35 cellular contexts compared by ENCODE assay signal in genomic region chr6:32570363-32570905, GRCh38. TPM values are rescaled to one million over a fixed set of nuclear protein-coding genes. Genes with fewer than 3 reads are reported as not detected.
"Had no signal": no experiment of that assay in that cellular context is flagged by ENCODE, and none has a peak within 500 bp of the region (broad histone marks: within the 10 kb centered on the region; RNA-seq: fewer than 3 reads in every experiment).

No MANE protein-coding gene starts in this region.

- H3K27me3 ChIP-seq: ascending aorta, breast epithelium, cardiac muscle cell, colonic mucosa, esophagus squamous epithelium had no signal

- H3K36me3 Mint-ChIP-seq: activated CD4-positive, alpha-beta memory T cell treated with anti-CD3 and anti-CD28 coated beads for 36 hours; activated naive CD4-positive, alpha-beta T cell treated with anti-CD3 and anti-CD28 coated beads, Interleukin-2, amount 10 ng/mL, durations not matched to agents 7 days and 5 days; activated naive CD4-positive, alpha-beta T cell treated with anti-CD3 and anti-CD28 coated beads, Interleukin-2, amount 50 U/mL, for 72 hours; activated naive CD8-positive, alpha-beta T cell treated with anti-CD3 and anti-CD28 coated beads, Interleukin-2, amount 10 ng/mL, durations not matched to agents 7 days and 5 days; brain had no signal

- DNase-seq: activated CD4-positive, alpha-beta memory T cell treated with anti-CD3 and anti-CD28 coated beads for 36 hours; activated CD4-positive, alpha-beta T cell treated with anti-CD3 and anti-CD28 coated beads for 36 hours; activated CD4-positive, alpha-beta T cell treated with anti-CD3 and anti-CD28 coated beads, Interleukin-2, amount 10 ng/mL, durations not matched to agents 24 days and 14 days; activated CD4-positive, CD25-positive, alpha-beta regulatory T cell; activated CD4-positive, CD25-positive, alpha-beta regulatory T cell treated with anti-CD3 and anti-CD28 coated beads, Interleukin-2, amount 50 U/mL, for 72 hours; activated CD8-positive, alpha-beta memory T cell treated with anti-CD3 and anti-CD28 coated beads for 24 hours; activated CD8-positive, alpha-beta memory T cell treated with anti-CD3 and anti-CD28 coated beads, Interleukin-2, amount 50 U/mL, for 4 hours; activated gamma-delta T cell; activated naive CD4-positive, alpha-beta T cell; activated naive CD4-positive, alpha-beta T cell treated with anti-CD3 and anti-CD28 coated beads, Interleukin-2, amount 10 ng/mL, durations not matched to agents 7 days and 5 days; activated naive CD8-positive, alpha-beta T cell treated with anti-CD3 and anti-CD28 coated beads, Interleukin-2, amount 10 ng/mL, durations not matched to agents 7 days and 5 days; activated T-cell treated with anti-CD3 and anti-CD28 coated beads, Interleukin-2, amount 50 U/mL, for 1 hour; activated T-cell treated with anti-CD3 and anti-CD28 coated beads, Interleukin-2, amount 50 U/mL, for 48 hours; central memory CD4-positive, alpha-beta T cell; cerebellar nuclear complex; colonic mucosa; effector CD4-positive, alpha-beta T cell; effector memory CD8-positive, alpha-beta T cell; esophagus squamous epithelium; head of caudate nucleus; T-helper 1 cell; T-helper 17 cell; T1000; WERI-Rb-1 had no signal

- H3K27ac ChIP-seq: ascending aorta, breast epithelium, cardiac muscle cell, colonic mucosa, epithelial cell of prostate, esophagus squamous epithelium, WERI-Rb-1 had no signal

- H3K9me3 Mint-ChIP-seq: activated CD4-positive, alpha-beta memory T cell treated with anti-CD3 and anti-CD28 coated beads for 36 hours; activated CD4-positive, alpha-beta T cell treated with anti-CD3 and anti-CD28 coated beads, Interleukin-2, amount 10 ng/mL, durations not matched to agents 24 days and 14 days; activated naive CD4-positive, alpha-beta T cell treated with anti-CD3 and anti-CD28 coated beads, Interleukin-2, amount 10 ng/mL, durations not matched to agents 7 days and 5 days; activated naive CD4-positive, alpha-beta T cell treated with anti-CD3 and anti-CD28 coated beads, Interleukin-2, amount 50 U/mL, for 72 hours; activated naive CD8-positive, alpha-beta T cell treated with anti-CD3 and anti-CD28 coated beads, Interleukin-2, amount 10 ng/mL, durations not matched to agents 7 days and 5 days; activated T-helper 1 cell treated with anti-CD3 and anti-CD28 coated beads, Interleukin-12 subunit alpha, Interleukin-12 subunit beta, Interleukin-2, Interleukin-4 antibody, amounts not matched to agents 30 ng/mL and 10 ng/mL and 1 ng/mL, durations not matched to agents 14 hours and 24 hours and 36 hours; effector memory CD8-positive, alpha-beta T cell; T-helper 2 cell treated with Interferon-gamma antibody and Interleukin-4, amounts not matched to agents 5 μg/mL and 100 μg/mL, for 36 hours had no signal

- H3K4me3 Mint-ChIP-seq: activated CD4-positive, alpha-beta memory T cell treated with anti-CD3 and anti-CD28 coated beads for 36 hours; activated CD4-positive, alpha-beta T cell treated with anti-CD3 and anti-CD28 coated beads for 36 hours; activated CD4-positive, alpha-beta T cell treated with anti-CD3 and anti-CD28 coated beads, Interleukin-2, amount 10 ng/mL, durations not matched to agents 24 days and 14 days; activated naive CD4-positive, alpha-beta T cell treated with anti-CD3 and anti-CD28 coated beads, Interleukin-2, amount 10 ng/mL, durations not matched to agents 7 days and 5 days; activated naive CD8-positive, alpha-beta T cell treated with anti-CD3 and anti-CD28 coated beads, Interleukin-2, amount 10 ng/mL, durations not matched to agents 7 days and 5 days; activated T-helper 1 cell treated with anti-CD3 and anti-CD28 coated beads, Interleukin-12 subunit alpha, Interleukin-12 subunit beta, Interleukin-2, Interleukin-4 antibody, amounts not matched to agents 30 ng/mL and 10 ng/mL and 1 ng/mL, durations not matched to agents 14 hours and 24 hours and 36 hours; brain; effector memory CD8-positive, alpha-beta T cell; T-helper 17 cell; T-helper 2 cell treated with Interferon-gamma antibody and Interleukin-4, amounts not matched to agents 5 μg/mL and 100 μg/mL, for 36 hours had no signal

- H3K27ac Mint-ChIP-seq: activated CD4-positive, alpha-beta memory T cell treated with anti-CD3 and anti-CD28 coated beads for 36 hours; activated CD4-positive, alpha-beta T cell treated with anti-CD3 and anti-CD28 coated beads for 36 hours; activated CD4-positive, alpha-beta T cell treated with anti-CD3 and anti-CD28 coated beads, Interleukin-2, amount 10 ng/mL, durations not matched to agents 24 days and 14 days; activated naive CD4-positive, alpha-beta T cell treated with anti-CD3 and anti-CD28 coated beads, Interleukin-2, amount 10 ng/mL, durations not matched to agents 7 days and 5 days; activated naive CD4-positive, alpha-beta T cell treated with anti-CD3 and anti-CD28 coated beads, Interleukin-2, amount 50 U/mL, for 72 hours; activated naive CD8-positive, alpha-beta T cell treated with anti-CD3 and anti-CD28 coated beads, Interleukin-2, amount 10 ng/mL, durations not matched to agents 7 days and 5 days; activated T-helper 1 cell treated with anti-CD3 and anti-CD28 coated beads, Interleukin-12 subunit alpha, Interleukin-12 subunit beta, Interleukin-2, Interleukin-4 antibody, amounts not matched to agents 30 ng/mL and 10 ng/mL and 1 ng/mL, durations not matched to agents 14 hours and 24 hours and 36 hours; brain; effector memory CD8-positive, alpha-beta T cell; T-helper 17 cell; T-helper 2 cell treated with Interferon-gamma antibody and Interleukin-4, amounts not matched to agents 5 μg/mL and 100 μg/mL, for 36 hours had no signal

- H3K4me1 Mint-ChIP-seq: activated naive CD8-positive, alpha-beta T cell treated with anti-CD3 and anti-CD28 coated beads, Interleukin-2, amount 10 ng/mL, durations not matched to agents 7 days and 5 days; brain; T-helper 17 cell had no signal

- H3K9me3 ChIP-seq: ascending aorta, breast epithelium, colonic mucosa, esophagus squamous epithelium had no signal

- ATAC-seq: activated CD4-positive, alpha-beta T cell treated with anti-CD3 and anti-CD28 coated beads for 36 hours; activated naive CD4-positive, alpha-beta T cell treated with anti-CD3 and anti-CD28 coated beads, Interleukin-2, amount 50 U/mL, for 72 hours; effector memory CD8-positive, alpha-beta T cell; T-helper 17 cell had no signal

- H3K4me3 ChIP-seq: ascending aorta, breast epithelium, cardiac muscle cell, colonic mucosa, esophagus squamous epithelium had no signal

- H3K36me3 ChIP-seq: ascending aorta, breast epithelium, cardiac muscle cell, colonic mucosa, esophagus squamous epithelium, WERI-Rb-1 had no signal

- H3K4me1 ChIP-seq: ascending aorta, breast epithelium, colonic mucosa, esophagus squamous epithelium had no signal

- H3K27me3 Mint-ChIP-seq: activated CD4-positive, alpha-beta T cell treated with anti-CD3 and anti-CD28 coated beads for 36 hours; effector memory CD8-positive, alpha-beta T cell had no signal

RNA-seq across cellular contexts. Expression of gene HLA-DRB1, which starts 19.2 kb away (rescaled TPM):
- total RNA-seq: endothelial cell of umbilical vein, fibroblast of villous mesenchyme had no signal
- polyA plus RNA-seq: endothelial cell of umbilical vein had no signal

RNA-seq across cellular contexts. Expression of gene HLA-DRB5, which starts 40.3 kb away (rescaled TPM):
- total RNA-seq: cardiac muscle cell, endothelial cell of umbilical vein, fibroblast of lung, fibroblast of villous mesenchyme had no signal
- polyA plus RNA-seq: endothelial cell of umbilical vein, fibroblast of lung had no signal
